In the genomic region with DNA sequence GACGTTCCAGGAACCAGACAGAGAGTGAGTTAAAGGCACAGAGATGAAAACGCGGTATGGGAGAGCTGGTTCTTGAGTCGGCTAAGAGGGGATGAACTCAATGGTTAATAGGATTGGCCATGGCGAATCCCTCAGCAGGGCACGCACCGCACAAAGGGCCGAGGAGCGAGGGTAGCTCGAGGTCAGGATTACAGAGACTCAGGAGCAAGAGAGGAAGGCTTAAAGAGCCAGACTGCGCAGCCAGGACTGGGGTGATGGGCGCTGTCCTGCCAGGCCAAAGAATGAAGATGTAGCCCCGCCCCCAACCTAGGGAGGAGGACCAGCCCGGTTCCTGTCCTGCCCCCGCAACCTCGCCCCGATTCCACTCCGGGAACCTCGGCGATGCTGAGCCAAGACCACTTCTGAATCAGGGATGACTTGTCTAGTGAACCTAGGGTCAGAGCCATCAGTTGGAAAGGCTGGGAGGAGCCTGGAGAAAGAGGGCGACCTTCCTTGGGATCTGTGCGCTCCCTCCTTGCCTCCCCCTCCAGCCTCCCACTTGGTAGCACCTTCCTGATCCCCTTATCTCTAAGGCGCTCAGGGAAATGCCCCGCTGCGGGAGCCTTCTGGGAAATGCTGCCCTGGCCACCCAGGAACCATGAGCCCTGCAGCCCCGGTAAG, we compare ENCODE assay signal across 8 cellular contexts. TPM values are rescaled to one million over a fixed set of nuclear protein-coding genes. Genes with fewer than 3 reads are reported as not detected.
DNase-seq lines count a peak whose midpoint lies in the region; ATAC-seq and TF ChIP-seq lines count a peak whose summit lies in the region.

A gene with protein sequence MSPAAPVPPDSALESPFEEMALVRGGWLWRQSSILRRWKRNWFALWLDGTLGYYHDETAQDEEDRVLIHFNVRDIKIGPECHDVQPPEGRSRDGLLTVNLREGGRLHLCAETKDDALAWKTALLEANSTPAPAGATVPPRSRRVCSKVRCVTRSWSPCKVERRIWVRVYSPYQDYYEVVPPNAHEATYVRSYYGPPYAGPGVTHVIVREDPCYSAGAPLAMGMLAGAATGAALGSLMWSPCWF (plus strand): TSS at position 610 of the 660 bp plus-strand sequence. CDS start 28 bp downstream, at position 638.

- H3K36me3 Mint-ChIP-seq in activated T-cell treated with anti-CD3 and anti-CD28 coated beads, Interleukin-2, amount 50 U/mL, for 24 hours (ENCODE audit: low read depth): no peaks in the 10 kb centered on the region

- no peaks in the 10 kb centered on the region for H3K27me3 Mint-ChIP-seq in activated T-cell treated with anti-CD3 and anti-CD28 coated beads, Interleukin-2, amount 50 U/mL, for 24 hours

- TF ChIP-seq POLR2A in thyroid gland (IDR thresholded peaks at IDR 0.05): no peak

- peak within 1 kb of the TSS; percentile 30 for H3K27ac Mint-ChIP-seq in activated T-cell treated with anti-CD3 and anti-CD28 coated beads, Interleukin-2, amount 50 U/mL, for 24 hours

- DNase-seq in activated T-cell treated with anti-CD3 and anti-CD28 coated beads, Interleukin-2, amount 50 U/mL, for 24 hours: no peak
- DNase-seq in activated T-cell treated with anti-CD3 and anti-CD28 coated beads, Interleukin-2, amount 50 U/mL, for 1 hour: no peak
- DNase-seq in caudate nucleus (lab: John Stamatoyannopoulos, UW) (no peak), lower lobe of right lung (no peak), thyroid gland (no peak), NCI-H446 (lab: John Stamatoyannopoulos, UW) (no peak), NCI-H1092 treated with DMSO at 0.1 percent for 48 hours (lab: John Stamatoyannopoulos, UW) (no peak)

- peak within 1 kb of the TSS; percentile 73 for H3K27ac ChIP-seq in caudate nucleus (ENCODE audit: low read depth, low read length)
- no peak within 1 kb of the TSS for H3K27ac ChIP-seq in lower lobe of right lung
- H3K27ac ChIP-seq in thyroid gland: no peak within 1 kb of the TSS

- intact Hi-C loops in lower lobe of right lung (cut with DNase I): no loop called here
- intact Hi-C loops in thyroid gland (cut with DNase I): no loop called here

- H3K9me3 Mint-ChIP-seq in activated T-cell treated with anti-CD3 and anti-CD28 coated beads, Interleukin-2, amount 50 U/mL, for 24 hours: no peaks in the 10 kb centered on the region

- no peaks in the 10 kb centered on the region for H3K36me3 ChIP-seq in lower lobe of right lung
- H3K36me3 ChIP-seq in thyroid gland: no peaks in the 10 kb centered on the region

- H3K9me3 ChIP-seq in lower lobe of right lung (no peaks in the 10 kb centered on the region), thyroid gland (no peaks in the 10 kb centered on the region)

- TF ChIP-seq CTCF in lower lobe of right lung (IDR thresholded peaks at IDR 0.05): no peak
- TF ChIP-seq CTCF in thyroid gland (IDR thresholded peaks at IDR 0.05): no peak

- 56 to 57% methylated on average over 24 to 26 of the region's 26 CpGs for WGBS in thyroid gland, 2 donors

- H3K4me1 Mint-ChIP-seq in activated T-cell treated with anti-CD3 and anti-CD28 coated beads, Interleukin-2, amount 50 U/mL, for 24 hours (ENCODE audit: low read depth): peaks cover 16% of the 10 kb centered on the region

- ATAC-seq in lower lobe of right lung: no peak
- no peak for ATAC-seq in HG02973 (IDR thresholded peaks at IDR 0.05; ENCODE audit: unreplicated experiment)

- H3K27me3 ChIP-seq in lower lobe of right lung (ENCODE audit: low read depth): peaks cover 8% of the 10 kb centered on the region
- no peaks in the 10 kb centered on the region for H3K27me3 ChIP-seq in thyroid gland

- peak within 1 kb of the TSS; percentile 46 for H3K4me3 ChIP-seq in lower lobe of right lung
- H3K4me3 ChIP-seq in thyroid gland (replicated peaks in 1 of 3): peak within 1 kb of the TSS in 2 of 3 donors; percentile 1 to 20

- H3K4me3 Mint-ChIP-seq in activated T-cell treated with anti-CD3 and anti-CD28 coated beads, Interleukin-2, amount 50 U/mL, for 24 hours: peak within 1 kb of the TSS; percentile 75

- H3K4me1 ChIP-seq in lower lobe of right lung (peaks cover 9% of the 10 kb centered on the region), thyroid gland (peaks cover 11 to 15% of the 10 kb centered on the region in 2 donors)

RNA-seq across cellular contexts. Expression of the gene that starts here (rescaled TPM):
- total RNA-seq in lower lobe of right lung: 35.4 TPM
- total RNA-seq in thyroid gland: 10 to 100 TPM; 25.1 to 98.8 (median 77.4) TPM
